1 cellular context compared by ENCODE assay signal in the genomic region with DNA sequence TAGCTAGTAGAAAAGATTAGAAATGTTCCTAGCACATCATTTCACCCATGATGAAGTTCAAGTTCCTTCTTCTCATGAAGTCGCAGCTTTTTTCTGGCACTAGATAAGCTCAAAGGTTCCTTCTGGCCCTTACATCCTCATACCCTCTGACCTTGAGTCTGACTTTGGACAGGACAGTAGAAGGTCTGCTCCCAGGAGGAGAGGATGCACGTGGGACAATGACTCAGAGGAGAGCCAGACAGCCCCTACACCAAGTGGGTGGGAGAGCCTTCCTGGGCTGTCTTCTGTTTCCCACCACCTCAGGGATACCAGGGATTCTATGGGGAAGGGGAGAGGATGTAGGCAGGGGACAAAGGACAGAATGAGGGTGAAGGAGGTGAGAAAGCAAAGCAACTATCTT.
TF ChIP-seq lines count a peak whose summit lies in the region.

No MANE protein-coding gene starts in this region.

TF ChIP-seq in K562, 482 proteins besides CTCF, POLR2A, EP300 and RAD21 (continued from another document):
- TF ChIP-seq, protein P1, sequence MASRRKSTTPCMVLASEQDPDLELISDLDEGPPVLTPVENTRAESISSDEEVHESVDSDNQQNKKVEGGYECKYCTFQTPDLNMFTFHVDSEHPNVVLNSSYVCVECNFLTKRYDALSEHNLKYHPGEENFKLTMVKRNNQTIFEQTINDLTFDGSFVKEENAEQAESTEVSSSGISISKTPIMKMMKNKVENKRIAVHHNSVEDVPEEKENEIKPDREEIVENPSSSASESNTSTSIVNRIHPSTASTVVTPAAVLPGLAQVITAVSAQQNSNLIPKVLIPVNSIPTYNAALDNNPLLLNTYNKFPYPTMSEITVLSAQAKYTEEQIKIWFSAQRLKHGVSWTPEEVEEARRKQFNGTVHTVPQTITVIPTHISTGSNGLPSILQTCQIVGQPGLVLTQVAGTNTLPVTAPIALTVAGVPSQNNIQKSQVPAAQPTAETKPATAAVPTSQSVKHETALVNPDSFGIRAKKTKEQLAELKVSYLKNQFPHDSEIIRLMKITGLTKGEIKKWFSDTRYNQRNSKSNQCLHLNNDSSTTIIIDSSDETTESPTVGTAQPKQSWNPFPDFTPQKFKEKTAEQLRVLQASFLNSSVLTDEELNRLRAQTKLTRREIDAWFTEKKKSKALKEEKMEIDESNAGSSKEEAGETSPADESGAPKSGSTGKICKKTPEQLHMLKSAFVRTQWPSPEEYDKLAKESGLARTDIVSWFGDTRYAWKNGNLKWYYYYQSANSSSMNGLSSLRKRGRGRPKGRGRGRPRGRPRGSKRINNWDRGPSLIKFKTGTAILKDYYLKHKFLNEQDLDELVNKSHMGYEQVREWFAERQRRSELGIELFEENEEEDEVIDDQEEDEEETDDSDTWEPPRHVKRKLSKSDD (conservative IDR thresholded peaks at IDR 0.05; ENCODE audit: low read length), result no peak
- TF ChIP-seq NCOA4 (IDR thresholded peaks at IDR 0.05; ENCODE audit: partially characterized antibody) (no peak), ZNF707 (CRISPR knock-in tag; conservative IDR thresholded peaks at IDR 0.05) (no peak), ZNF79 (CRISPR knock-in tag; IDR thresholded peaks at IDR 0.05; ENCODE audit: low read depth) (no peak), ZNF224 (CRISPR knock-in tag; IDR thresholded peaks at IDR 0.05) (no peak), ZNF347 (CRISPR knock-in tag; IDR thresholded peaks at IDR 0.05; ENCODE audit: low read depth) (no peak), MYC (IDR thresholded peaks at IDR 0.05; ENCODE audit: low read depth, low read length) (0 out of 2 replicates have a peak, but pooled peaks have one; percentile 7), MYC (CRISPR knock-in tag; IDR thresholded peaks at IDR 0.05; ENCODE audit: borderline replicate concordance, low read depth) (no peak), PTTG1 (tag; IDR thresholded peaks at IDR 0.05; ENCODE audit: low read depth) (no peak), PHF8 (IDR thresholded peaks at IDR 0.05; ENCODE audit: borderline replicate concordance, low read length) (no peak), POLR2B (IDR thresholded peaks at IDR 0.05; ENCODE audit: low read depth, partially characterized antibody) (no peak), L3MBTL2 (IDR thresholded peaks at IDR 0.05) (peak; percentile 11; the same call in 1 of the 2 replicates), KLF1 (tag; IDR thresholded peaks at IDR 0.05) (no peak), EWSR1 (IDR thresholded peaks at IDR 0.05; ENCODE audit: borderline replicate concordance, low read depth, partially characterized antibody) (no peak), ZNF354B (CRISPR knock-in tag; IDR thresholded peaks at IDR 0.05) (no peak), POLR2G (IDR thresholded peaks at IDR 0.05; ENCODE audit: low read depth, low read length) (no peak), ZFP1 (CRISPR knock-in tag; IDR thresholded peaks at IDR 0.05) (no peak), ZBTB17 (CRISPR knock-in tag; IDR thresholded peaks at IDR 0.05) (no peak), ESRRA (IDR thresholded peaks at IDR 0.05; ENCODE audit: borderline replicate concordance, low read depth) (peak; percentile 82), LCOR (CRISPR knock-in tag; IDR thresholded peaks at IDR 0.05) (no peak)
- TF ChIP-seq, protein P2, sequence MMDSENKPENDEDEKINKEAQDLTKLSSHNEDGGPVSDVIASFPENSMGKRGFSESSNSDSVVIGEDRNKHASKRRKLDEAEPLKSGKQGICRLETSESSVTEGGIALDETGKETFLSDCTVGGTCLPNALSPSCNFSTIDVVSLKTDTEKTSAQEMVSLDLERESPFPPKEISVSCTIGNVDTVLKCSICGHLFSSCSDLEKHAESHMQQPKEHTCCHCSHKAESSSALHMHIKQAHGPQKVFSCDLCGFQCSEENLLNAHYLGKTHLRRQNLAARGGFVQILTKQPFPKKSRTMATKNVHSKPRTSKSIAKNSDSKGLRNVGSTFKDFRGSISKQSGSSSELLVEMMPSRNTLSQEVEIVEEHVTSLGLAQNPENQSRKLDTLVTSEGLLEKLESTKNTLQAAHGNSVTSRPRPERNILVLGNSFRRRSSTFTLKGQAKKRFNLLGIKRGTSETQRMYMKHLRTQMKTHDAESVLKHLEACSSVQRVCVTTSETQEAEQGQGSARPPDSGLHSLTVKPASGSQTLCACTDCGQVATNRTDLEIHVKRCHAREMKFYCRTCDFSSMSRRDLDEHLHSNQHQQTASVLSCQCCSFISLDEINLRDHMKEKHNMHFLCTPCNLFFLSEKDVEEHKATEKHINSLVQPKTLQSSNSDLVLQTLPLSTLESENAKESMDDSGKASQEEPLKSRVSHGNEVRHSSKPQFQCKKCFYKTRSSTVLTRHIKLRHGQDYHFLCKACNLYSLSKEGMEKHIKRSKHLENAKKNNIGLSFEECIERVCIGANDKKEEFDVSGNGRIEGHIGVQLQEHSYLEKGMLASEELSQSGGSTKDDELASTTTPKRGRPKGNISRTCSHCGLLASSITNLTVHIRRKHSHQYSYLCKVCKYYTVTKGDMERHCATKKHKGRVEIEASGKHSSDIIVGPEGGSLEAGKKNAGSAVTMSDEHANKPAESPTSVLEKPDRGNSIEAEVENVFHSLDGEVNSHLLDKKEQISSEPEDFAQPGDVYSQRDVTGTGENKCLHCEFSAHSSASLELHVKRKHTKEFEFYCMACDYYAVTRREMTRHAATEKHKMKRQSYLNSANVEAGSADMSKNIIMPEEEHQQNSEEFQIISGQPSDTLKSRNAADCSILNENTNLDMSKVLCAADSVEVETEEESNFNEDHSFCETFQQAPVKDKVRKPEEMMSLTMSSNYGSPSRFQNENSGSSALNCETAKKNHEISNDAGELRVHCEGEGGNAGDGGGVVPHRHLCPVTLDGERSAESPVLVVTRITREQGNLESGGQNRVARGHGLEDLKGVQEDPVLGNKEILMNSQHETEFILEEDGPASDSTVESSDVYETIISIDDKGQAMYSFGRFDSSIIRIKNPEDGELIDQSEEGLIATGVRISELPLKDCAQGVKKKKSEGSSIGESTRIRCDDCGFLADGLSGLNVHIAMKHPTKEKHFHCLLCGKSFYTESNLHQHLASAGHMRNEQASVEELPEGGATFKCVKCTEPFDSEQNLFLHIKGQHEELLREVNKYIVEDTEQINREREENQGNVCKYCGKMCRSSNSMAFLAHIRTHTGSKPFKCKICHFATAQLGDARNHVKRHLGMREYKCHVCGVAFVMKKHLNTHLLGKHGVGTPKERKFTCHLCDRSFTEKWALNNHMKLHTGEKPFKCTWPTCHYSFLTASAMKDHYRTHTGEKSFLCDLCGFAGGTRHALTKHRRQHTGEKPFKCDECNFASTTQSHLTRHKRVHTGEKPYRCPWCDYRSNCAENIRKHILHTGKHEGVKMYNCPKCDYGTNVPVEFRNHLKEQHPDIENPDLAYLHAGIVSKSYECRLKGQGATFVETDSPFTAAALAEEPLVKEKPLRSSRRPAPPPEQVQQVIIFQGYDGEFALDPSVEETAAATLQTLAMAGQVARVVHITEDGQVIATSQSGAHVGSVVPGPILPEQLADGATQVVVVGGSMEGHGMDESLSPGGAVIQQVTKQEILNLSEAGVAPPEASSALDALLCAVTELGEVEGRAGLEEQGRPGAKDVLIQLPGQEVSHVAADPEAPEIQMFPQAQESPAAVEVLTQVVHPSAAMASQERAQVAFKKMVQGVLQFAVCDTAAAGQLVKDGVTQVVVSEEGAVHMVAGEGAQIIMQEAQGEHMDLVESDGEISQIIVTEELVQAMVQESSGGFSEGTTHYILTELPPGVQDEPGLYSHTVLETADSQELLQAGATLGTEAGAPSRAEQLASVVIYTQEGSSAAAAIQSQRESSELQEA (IDR thresholded peaks at IDR 0.05; ENCODE audit: low read depth), result no peak
- TF ChIP-seq, protein P3, sequence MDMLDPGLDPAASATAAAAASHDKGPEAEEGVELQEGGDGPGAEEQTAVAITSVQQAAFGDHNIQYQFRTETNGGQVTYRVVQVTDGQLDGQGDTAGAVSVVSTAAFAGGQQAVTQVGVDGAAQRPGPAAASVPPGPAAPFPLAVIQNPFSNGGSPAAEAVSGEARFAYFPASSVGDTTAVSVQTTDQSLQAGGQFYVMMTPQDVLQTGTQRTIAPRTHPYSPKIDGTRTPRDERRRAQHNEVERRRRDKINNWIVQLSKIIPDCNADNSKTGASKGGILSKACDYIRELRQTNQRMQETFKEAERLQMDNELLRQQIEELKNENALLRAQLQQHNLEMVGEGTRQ (CRISPR knock-in tag; IDR thresholded peaks at IDR 0.05), result no peak
- TF ChIP-seq, protein P4, sequence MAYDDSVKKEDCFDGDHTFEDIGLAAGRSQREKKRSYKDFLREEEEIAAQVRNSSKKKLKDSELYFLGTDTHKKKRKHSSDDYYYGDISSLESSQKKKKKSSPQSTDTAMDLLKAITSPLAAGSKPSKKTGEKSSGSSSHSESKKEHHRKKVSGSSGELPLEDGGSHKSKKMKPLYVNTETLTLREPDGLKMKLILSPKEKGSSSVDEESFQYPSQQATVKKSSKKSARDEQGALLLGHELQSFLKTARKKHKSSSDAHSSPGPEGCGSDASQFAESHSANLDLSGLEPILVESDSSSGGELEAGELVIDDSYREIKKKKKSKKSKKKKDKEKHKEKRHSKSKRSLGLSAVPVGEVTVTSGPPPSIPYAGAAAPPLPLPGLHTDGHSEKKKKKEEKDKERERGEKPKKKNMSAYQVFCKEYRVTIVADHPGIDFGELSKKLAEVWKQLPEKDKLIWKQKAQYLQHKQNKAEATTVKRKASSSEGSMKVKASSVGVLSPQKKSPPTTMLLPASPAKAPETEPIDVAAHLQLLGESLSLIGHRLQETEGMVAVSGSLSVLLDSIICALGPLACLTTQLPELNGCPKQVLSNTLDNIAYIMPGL (CRISPR knock-in tag; IDR thresholded peaks at IDR 0.05), result no peak
- TF ChIP-seq, protein P5, sequence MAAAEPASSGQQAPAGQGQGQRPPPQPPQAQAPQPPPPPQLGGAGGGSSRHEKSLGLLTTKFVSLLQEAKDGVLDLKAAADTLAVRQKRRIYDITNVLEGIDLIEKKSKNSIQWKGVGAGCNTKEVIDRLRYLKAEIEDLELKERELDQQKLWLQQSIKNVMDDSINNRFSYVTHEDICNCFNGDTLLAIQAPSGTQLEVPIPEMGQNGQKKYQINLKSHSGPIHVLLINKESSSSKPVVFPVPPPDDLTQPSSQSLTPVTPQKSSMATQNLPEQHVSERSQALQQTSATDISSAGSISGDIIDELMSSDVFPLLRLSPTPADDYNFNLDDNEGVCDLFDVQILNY (CRISPR knock-in tag; IDR thresholded peaks at IDR 0.05), result no peak
- TF ChIP-seq, protein P6, sequence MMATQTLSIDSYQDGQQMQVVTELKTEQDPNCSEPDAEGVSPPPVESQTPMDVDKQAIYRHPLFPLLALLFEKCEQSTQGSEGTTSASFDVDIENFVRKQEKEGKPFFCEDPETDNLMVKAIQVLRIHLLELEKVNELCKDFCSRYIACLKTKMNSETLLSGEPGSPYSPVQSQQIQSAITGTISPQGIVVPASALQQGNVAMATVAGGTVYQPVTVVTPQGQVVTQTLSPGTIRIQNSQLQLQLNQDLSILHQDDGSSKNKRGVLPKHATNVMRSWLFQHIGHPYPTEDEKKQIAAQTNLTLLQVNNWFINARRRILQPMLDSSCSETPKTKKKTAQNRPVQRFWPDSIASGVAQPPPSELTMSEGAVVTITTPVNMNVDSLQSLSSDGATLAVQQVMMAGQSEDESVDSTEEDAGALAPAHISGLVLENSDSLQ (IDR thresholded peaks at IDR 0.05), result no peak
- TF ChIP-seq, protein P7, sequence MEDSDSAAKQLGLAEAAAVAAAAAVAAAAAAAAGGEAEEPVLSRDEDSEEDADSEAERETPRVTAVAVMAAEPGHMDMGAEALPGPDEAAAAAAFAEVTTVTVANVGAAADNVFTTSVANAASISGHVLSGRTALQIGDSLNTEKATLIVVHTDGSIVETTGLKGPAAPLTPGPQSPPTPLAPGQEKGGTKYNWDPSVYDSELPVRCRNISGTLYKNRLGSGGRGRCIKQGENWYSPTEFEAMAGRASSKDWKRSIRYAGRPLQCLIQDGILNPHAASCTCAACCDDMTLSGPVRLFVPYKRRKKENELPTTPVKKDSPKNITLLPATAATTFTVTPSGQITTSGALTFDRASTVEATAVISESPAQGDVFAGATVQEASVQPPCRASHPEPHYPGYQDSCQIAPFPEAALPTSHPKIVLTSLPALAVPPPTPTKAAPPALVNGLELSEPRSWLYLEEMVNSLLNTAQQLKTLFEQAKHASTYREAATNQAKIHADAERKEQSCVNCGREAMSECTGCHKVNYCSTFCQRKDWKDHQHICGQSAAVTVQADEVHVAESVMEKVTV (CRISPR knock-in tag; IDR thresholded peaks at IDR 0.05), result no peak
- TF ChIP-seq, protein P8, sequence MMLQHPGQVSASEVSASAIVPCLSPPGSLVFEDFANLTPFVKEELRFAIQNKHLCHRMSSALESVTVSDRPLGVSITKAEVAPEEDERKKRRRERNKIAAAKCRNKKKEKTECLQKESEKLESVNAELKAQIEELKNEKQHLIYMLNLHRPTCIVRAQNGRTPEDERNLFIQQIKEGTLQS (IDR thresholded peaks at IDR 0.05), result peak; percentile 15; the same call in 1 of the 2 replicates
- TF ChIP-seq, protein P8 (CRISPR knock-in tag; conservative IDR thresholded peaks at IDR 0.05), result no peak
